ENCODE assay signal across 10 cellular contexts in the genomic region with DNA sequence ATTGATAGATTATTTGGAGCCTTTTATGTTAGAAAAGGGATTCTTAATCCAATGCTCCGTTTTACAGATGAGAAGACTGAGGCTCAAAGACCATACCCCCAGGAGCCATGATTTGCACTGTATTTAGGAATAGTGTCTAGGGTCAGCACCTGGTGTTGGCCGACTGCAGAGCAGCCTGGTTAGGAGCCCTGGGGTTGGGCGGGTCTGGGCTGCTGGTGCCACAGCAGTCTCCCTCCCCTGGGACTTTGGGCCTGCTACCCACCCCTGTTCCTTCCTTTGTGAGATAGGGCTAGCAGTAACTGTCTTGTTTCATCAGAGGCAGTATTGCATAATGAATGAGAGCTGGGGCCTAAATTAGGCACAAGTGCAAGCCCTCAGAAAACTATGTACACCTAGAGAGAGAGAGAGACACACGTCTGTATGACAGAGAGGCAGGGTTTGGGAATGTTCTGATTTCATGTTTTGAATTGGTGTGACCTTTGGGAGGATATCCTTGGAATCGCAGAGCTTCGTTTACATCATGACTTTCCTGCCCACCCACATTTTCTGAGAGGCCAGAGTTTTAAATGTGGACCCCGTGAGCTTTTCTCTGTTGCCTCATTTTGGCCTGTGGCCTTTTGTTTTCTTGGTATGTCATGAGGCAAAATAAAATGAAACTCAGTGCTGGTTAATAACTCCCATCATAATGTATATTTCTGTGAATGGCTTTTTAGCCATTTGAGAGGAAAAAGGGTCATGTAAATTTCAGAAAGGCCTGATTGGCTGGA.
DNase-seq lines count a peak whose midpoint lies in the region; ATAC-seq and TF ChIP-seq lines count a peak whose summit lies in the region.
"Had no signal": no experiment of that assay in that cellular context is flagged by ENCODE, and none has a peak within 500 bp of the region (broad histone marks: within the 10 kb centered on the region; RNA-seq: fewer than 3 reads in every experiment).

No MANE protein-coding gene starts in this region.

- TF ChIP-seq RAD21 in HCT116 (IDR thresholded peaks at IDR 0.05; ENCODE audit: low read depth): no peak

- RAD21 ChIA-PET in HCT116 (lab: Charles Lee; ENCODE audit: low non-redundant PET in 1 of 2, low total read pairs in 2 of 2, uncharacterized antibody in 2 of 2, unreplicated experiment in 2 of 2): no interaction called here

- POLR2A ChIA-PET in HCT116 (lab: Charles Lee): no interaction called here

- peaks cover 7% of the 10 kb centered on the region for H3F3A ChIP-seq in smooth muscle cell (ENCODE audit: low read depth)

- CTCF ChIA-PET in HCT116 (lab: Charles Lee): no interaction called here

- intact Hi-C loops in HCT116 (cut with micrococcal nuclease) (no loop called here), heart left ventricle (cut with DNase I) (loop anchor here in 6 of 10 donors (5.0 to 10.0 kb wide), 7 partner anchors 83 to 793 kb away; a partner anchor contains a TSS)

- ATAC-seq in HCT116: no peak
- ATAC-seq in heart left ventricle: peak; percentile 73 to 91 (median 87)
- ATAC-seq in GM18498 (IDR thresholded peaks at IDR 0.05; ENCODE audit: unreplicated experiment): no peak
- ATAC-seq in HG03432 (IDR thresholded peaks at IDR 0.05; ENCODE audit: unreplicated experiment): no peak

- H2AFZ ChIP-seq in HCT116 (ENCODE audit: low read depth, low read length, poor library complexity, severe bottlenecking): no peak overlapping the region
- H2AFZ ChIP-seq in smooth muscle cell (ENCODE audit: low read depth): no peak overlapping the region
- H2AFZ ChIP-seq: GM23248 had no signal

- BruUV-seq in HCT116 (replicated peaks; lab: Mats Ljungman, UMichigan): no TSS peak

- no peaks in the 10 kb centered on the region for H3K27me3 ChIP-seq in HCT116 (ENCODE audit: insufficient read depth, low read length)
- no peaks in the 10 kb centered on the region for H3K27me3 ChIP-seq in heart left ventricle
- H3K27me3 ChIP-seq in smooth muscle cell (ENCODE audit: low read depth): no peaks in the 10 kb centered on the region
- H3K27me3 ChIP-seq: thyroid gland had no signal

- no peak for TF ChIP-seq POLR2A in HCT116 (IDR thresholded peaks at IDR 0.05; ENCODE audit: borderline replicate concordance, extremely low read depth, insufficient read depth, insufficient read length)
- no peak for TF ChIP-seq POLR2A in heart left ventricle (IDR thresholded peaks at IDR 0.05)

- H3K4me2 ChIP-seq in HCT116 (ENCODE audit: low read length): no peak overlapping the region
- H3K4me2 ChIP-seq in smooth muscle cell: peak overlapping the region; percentile 24

- no peaks in the 10 kb centered on the region for H3K79me2 ChIP-seq in HCT116 (ENCODE audit: insufficient read depth, low read length)
- no peaks in the 10 kb centered on the region for H3K79me2 ChIP-seq in smooth muscle cell (ENCODE audit: low read depth)

- no peak overlapping the region for H3K27ac ChIP-seq in HCT116 (ENCODE audit: low read depth, low read length)
- H3K27ac ChIP-seq in heart left ventricle: peak overlapping the region in 11 of 12 donors; percentile 47 to 92 (median 75)
- peak overlapping the region; percentile 33 for H3K27ac ChIP-seq in smooth muscle cell (ENCODE audit: low read depth)
- H3K27ac ChIP-seq: GM23248, thyroid gland had no signal

- 0 out of 4 replicates have a peak, but pooled peaks cover 0 to 5% of the 10 kb centered on the region in 2 experiments for H3K36me3 ChIP-seq in HCT116 (ENCODE audit: control insufficient read depth in 1 of 2, insufficient read depth in 2 of 2, low read length in 2 of 2)
- peaks cover 0 to 29% (median 21%) of the 10 kb centered on the region in 9 donors for H3K36me3 ChIP-seq in heart left ventricle
- peaks cover 3% of the 10 kb centered on the region for H3K36me3 ChIP-seq in smooth muscle cell (ENCODE audit: low read depth)

- TF ChIP-seq CTCF in HCT116 (IDR thresholded peaks at IDR 0.05 in 2 of 3, conservative IDR thresholded peaks at IDR 0.05 in 1 of 3; ENCODE audit: borderline replicate concordance in 1 of 3, insufficient read depth in 1 of 3, low read depth in 2 of 3, low read length in 2 of 3) (no peak), heart left ventricle (IDR thresholded peaks at IDR 0.05) (peak in 4 of 12 donors; percentile 16 to 28 (median 19)), smooth muscle cell (IDR thresholded peaks at IDR 0.05; ENCODE audit: borderline replicate concordance, insufficient read depth, poor library complexity, severe bottlenecking) (no peak)

- H3K4me1 ChIP-seq in HCT116 (ENCODE audit: control insufficient read depth in 1 of 2, insufficient read depth in 2 of 2, low read length in 2 of 2): peaks cover 0 to 15% of the 10 kb centered on the region in 2 experiments; a peak in 2 of 4 replicates
- H3K4me1 ChIP-seq in heart left ventricle: peaks cover 10 to 94% (median 51%) of the 10 kb centered on the region in 12 donors
- H3K4me1 ChIP-seq in smooth muscle cell (ENCODE audit: low read depth): peaks cover 7% of the 10 kb centered on the region

- H3K9me2 ChIP-seq in HCT116 (ENCODE audit: insufficient read depth): no peaks in the 10 kb centered on the region

- WGBS in heart left ventricle, 4 donors: 19 to 46% (median 28%) methylated on average over 7 of the region's 7 CpGs
- WGBS in smooth muscle cell (ENCODE audit: low lambda C conversion rate): 63% methylated on average over 7 of the region's 7 CpGs

- H3K9ac ChIP-seq in HCT116 (ENCODE audit: low read length) (no peak overlapping the region), smooth muscle cell (ENCODE audit: low read depth) (no peak overlapping the region)
- H3K9ac ChIP-seq: GM23248 had no signal

- DNase-seq in HCT116 (ENCODE audit: low read depth, low spot score) (no peak), SIG-M5 treated with dmso at 0.1 percent for 504 hours (lab: John Stamatoyannopoulos, UW; ENCODE audit: unreplicated experiment) (peak; percentile 89), heart left ventricle (peak in 4 of 5 donors; percentile 44 to 81 (median 51)), smooth muscle cell (lab: John Stamatoyannopoulos, UW; ENCODE audit: unreplicated experiment) (no peak), hepatic stellate cell (ENCODE audit: low spot score) (no peak), RKO (ENCODE audit: low spot score) (no peak)
- DNase-seq: GM23248, thyroid gland had no signal

- H4K20me1 ChIP-seq in HCT116 (ENCODE audit: insufficient read depth): no peaks in the 10 kb centered on the region
- no peaks in the 10 kb centered on the region for H4K20me1 ChIP-seq in smooth muscle cell (ENCODE audit: low read depth)

- H3K9me3 ChIP-seq in HCT116 (ENCODE audit: control insufficient read depth in 1 of 2, insufficient read depth in 1 of 2, low read depth in 1 of 2, low read length in 2 of 2) (no peaks in the 10 kb centered on the region), heart left ventricle (no peaks in the 10 kb centered on the region), smooth muscle cell (replicated peaks; ENCODE audit: low read depth) (no peaks in the 10 kb centered on the region)
- H3K9me3 ChIP-seq: thyroid gland had no signal

- no peak overlapping the region for H3K4me3 ChIP-seq in HCT116 (replicated peaks in 1 of 2; ENCODE audit: low read depth in 1 of 2, low read length in 2 of 2)
- no peak overlapping the region for H3K4me3 ChIP-seq in heart left ventricle
- H3K4me3 ChIP-seq in smooth muscle cell: no peak overlapping the region
- H3K4me3 ChIP-seq: GM23248, thyroid gland had no signal

TF ChIP-seq in HCT116, 20 proteins besides CTCF, POLR2A, EP300 and RAD21:
- TF ChIP-seq CEBPB (IDR thresholded peaks at IDR 0.05; ENCODE audit: low read depth): 0 out of 2 replicates have a peak, but pooled peaks have one; percentile 16
- TF ChIP-seq, protein P1, sequence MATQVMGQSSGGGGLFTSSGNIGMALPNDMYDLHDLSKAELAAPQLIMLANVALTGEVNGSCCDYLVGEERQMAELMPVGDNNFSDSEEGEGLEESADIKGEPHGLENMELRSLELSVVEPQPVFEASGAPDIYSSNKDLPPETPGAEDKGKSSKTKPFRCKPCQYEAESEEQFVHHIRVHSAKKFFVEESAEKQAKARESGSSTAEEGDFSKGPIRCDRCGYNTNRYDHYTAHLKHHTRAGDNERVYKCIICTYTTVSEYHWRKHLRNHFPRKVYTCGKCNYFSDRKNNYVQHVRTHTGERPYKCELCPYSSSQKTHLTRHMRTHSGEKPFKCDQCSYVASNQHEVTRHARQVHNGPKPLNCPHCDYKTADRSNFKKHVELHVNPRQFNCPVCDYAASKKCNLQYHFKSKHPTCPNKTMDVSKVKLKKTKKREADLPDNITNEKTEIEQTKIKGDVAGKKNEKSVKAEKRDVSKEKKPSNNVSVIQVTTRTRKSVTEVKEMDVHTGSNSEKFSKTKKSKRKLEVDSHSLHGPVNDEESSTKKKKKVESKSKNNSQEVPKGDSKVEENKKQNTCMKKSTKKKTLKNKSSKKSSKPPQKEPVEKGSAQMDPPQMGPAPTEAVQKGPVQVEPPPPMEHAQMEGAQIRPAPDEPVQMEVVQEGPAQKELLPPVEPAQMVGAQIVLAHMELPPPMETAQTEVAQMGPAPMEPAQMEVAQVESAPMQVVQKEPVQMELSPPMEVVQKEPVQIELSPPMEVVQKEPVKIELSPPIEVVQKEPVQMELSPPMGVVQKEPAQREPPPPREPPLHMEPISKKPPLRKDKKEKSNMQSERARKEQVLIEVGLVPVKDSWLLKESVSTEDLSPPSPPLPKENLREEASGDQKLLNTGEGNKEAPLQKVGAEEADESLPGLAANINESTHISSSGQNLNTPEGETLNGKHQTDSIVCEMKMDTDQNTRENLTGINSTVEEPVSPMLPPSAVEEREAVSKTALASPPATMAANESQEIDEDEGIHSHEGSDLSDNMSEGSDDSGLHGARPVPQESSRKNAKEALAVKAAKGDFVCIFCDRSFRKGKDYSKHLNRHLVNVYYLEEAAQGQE (IDR thresholded peaks at IDR 0.05; ENCODE audit: low read depth): no peak

Comparison
In these comparisons a context has a peak if more than half of its experiments do, and no peak if none do; other contexts are left out.
1. ATAC-seq: peak in heart left ventricle (4 of 4); none in HCT116 (single experiment), GM18498 (single experiment) and HG03432 (single experiment).
2. DNase-seq: peak in SIG-M5 treated with dmso at 0.1 percent for 504 hours (single experiment) and heart left ventricle (4 of 5); none in HCT116 (single experiment), smooth muscle cell (single experiment), hepatic stellate cell (single experiment) and RKO (single experiment).